ENCODE assay signal across 23 cellular contexts in genomic region chr22:33576205-33576604, GRCh38.
DNase-seq lines count a peak whose midpoint lies in the region; ATAC-seq, FAIRE-seq and TF ChIP-seq lines count a peak whose summit lies in the region.
"Had no signal": no experiment of that assay in that cellular context is flagged by ENCODE, and none has a peak within 500 bp of the region (broad histone marks: within the 10 kb centered on the region; RNA-seq: fewer than 3 reads in every experiment).

No MANE protein-coding gene starts in this region.

- in situ Hi-C loops in GM13977 (cut with MboI; ENCODE audit: low pct_unique_long_range_greater_than_20kb, low sequenced_read_pairs, unreplicated experiment) = loop anchor here (5.0 to 10.0 kb wide), 2 partner anchors 59 to 271 kb away; no protein-coding TSS in a partner anchor

- ATAC-seq in activated B cell treated with CpG ODN at 0.5 μM for 24 hours (ENCODE audit: low read depth) (peak; percentile 33), memory B cell (ENCODE audit: low read depth) (peak; percentile 20), foreskin keratinocyte (no peak)
- ATAC-seq: Right ventricle myocardium inferior, SK-N-SH treated with all-trans-retinoic acid at 6 μM for 48 hours had no signal

- no peak for TF ChIP-seq CTCF in activated B cell treated with CpG ODN at 0.5 μM for 24 hours (IDR thresholded peaks at IDR 0.05)
- TF ChIP-seq CTCF in foreskin keratinocyte (conservative IDR thresholded peaks at IDR 0.05) = no peak
- TF ChIP-seq CTCF in GM13977 (IDR thresholded peaks at IDR 0.05; ENCODE audit: extremely low read depth, insufficient read depth, missing control alignments) = no peak

- TF ChIP-seq POLR2A in GM12891 (IDR thresholded peaks at IDR 0.05; ENCODE audit: low read depth, low read length) = no peak

- H3K27me3 Mint-ChIP-seq in activated B cell treated with CpG ODN at 0.5 μM for 24 hours (no peaks in the 10 kb centered on the region), memory B cell (peaks cover 2% of the 10 kb centered on the region)
- no peaks in the 10 kb centered on the region for H3K27me3 Mint-ChIP-seq in activated CD4-positive, alpha-beta memory T cell treated with anti-CD3 and anti-CD28 coated beads for 36 hours

- intact Hi-C loops in activated B cell treated with CpG ODN at 0.5 μM for 24 hours (cut with micrococcal nuclease) = no loop called here
- intact Hi-C loops in activated CD4-positive, alpha-beta memory T cell treated with anti-CD3 and anti-CD28 coated beads for 36 hours (cut with micrococcal nuclease) = no loop called here

- DNase-seq in GM12891 (ENCODE audit: insufficient read length, low spot score) (no peak), activated B cell treated with CpG ODN at 0.5 μM for 24 hours (no peak), memory B cell (ENCODE audit: low spot score in 2 of 2) (no peak), NCI-H1694 (lab: John Stamatoyannopoulos, UW) (no peak), foreskin keratinocyte (no peak), GM13977 (ENCODE audit: low spot score) (no peak)
- DNase-seq in activated CD4-positive, alpha-beta memory T cell treated with anti-CD3 and anti-CD28 coated beads for 36 hours = no peak
- DNase-seq: Calu3, DMS79 treated with DMSO at 0.1 percent for 48 hours, GOT3, HFFc6, Karpas-422, NCI-H1092 treated with DMSO at 0.1 percent for 48 hours, NCI-H1436, NCI-H187 treated with DMSO at 0.1 percent for 48 hours, NCI-H2171 treated with DMSO at 0.1 percent for 48 hours, NCI-H524 treated with DMSO at 0.1 percent for 48 hours, NCI-H774, PC-9, SJCRH30 had no signal

- H3K4me3 Mint-ChIP-seq in activated B cell treated with CpG ODN at 0.5 μM for 24 hours = no peak overlapping the region
- peak overlapping the region; percentile 15 for H3K4me3 Mint-ChIP-seq in memory B cell
- no peak overlapping the region for H3K4me3 Mint-ChIP-seq in activated CD4-positive, alpha-beta memory T cell treated with anti-CD3 and anti-CD28 coated beads for 36 hours
- H3K4me3 Mint-ChIP-seq: HFFc6 had no signal

- no peaks in the 10 kb centered on the region for H3K36me3 Mint-ChIP-seq in activated B cell treated with CpG ODN at 0.5 μM for 24 hours (ENCODE audit: low read depth)
- peaks cover 2% of the 10 kb centered on the region for H3K36me3 Mint-ChIP-seq in memory B cell
- no peaks in the 10 kb centered on the region for H3K36me3 Mint-ChIP-seq in activated CD4-positive, alpha-beta memory T cell treated with anti-CD3 and anti-CD28 coated beads for 36 hours

- POLR2A ChIA-PET in activated B cell treated with CpG ODN at 0.5 μM for 24 hours (lab: Charles Lee) = interaction anchor here (0.6 to 1.9 kb wide), 5 partner anchors 29 to 1172 kb away, joined by 3 to 5 read pairs (median 5); no protein-coding TSS in a partner anchor
- POLR2A ChIA-PET in activated CD4-positive, alpha-beta memory T cell treated with anti-CD3 and anti-CD28 coated beads for 36 hours (lab: Charles Lee) = no interaction called here

- H3K4me1 Mint-ChIP-seq in activated B cell treated with CpG ODN at 0.5 μM for 24 hours (peaks cover 86% of the 10 kb centered on the region), memory B cell (peaks cover 58% of the 10 kb centered on the region)
- H3K4me1 Mint-ChIP-seq in activated CD4-positive, alpha-beta memory T cell treated with anti-CD3 and anti-CD28 coated beads for 36 hours (ENCODE audit: low read depth) = no peaks in the 10 kb centered on the region

- H3K27ac Mint-ChIP-seq in activated B cell treated with CpG ODN at 0.5 μM for 24 hours = peak overlapping the region; percentile 8
- peak overlapping the region; percentile 19 for H3K27ac Mint-ChIP-seq in memory B cell
- no peak overlapping the region for H3K27ac Mint-ChIP-seq in activated CD4-positive, alpha-beta memory T cell treated with anti-CD3 and anti-CD28 coated beads for 36 hours
- H3K27ac Mint-ChIP-seq: HFFc6 had no signal

- H3K27me3 ChIP-seq in foreskin keratinocyte = no peaks in the 10 kb centered on the region
- H3K27me3 ChIP-seq: SJCRH30 had no signal

- no peak overlapping the region for H3K27ac ChIP-seq in foreskin keratinocyte
- H3K27ac ChIP-seq: PC-9, SJCRH30 had no signal

- H3K4me1 ChIP-seq in foreskin keratinocyte = no peaks in the 10 kb centered on the region
- H3K4me1 ChIP-seq: HAP-1, SJCRH30 had no signal

- FAIRE-seq in GM12891 (lab: Jason Lieb, UNC) = peak; percentile 59

- CTCF ChIA-PET in activated B cell treated with CpG ODN at 0.5 μM for 24 hours (lab: Charles Lee) = interaction anchor here (1.0 to 2.6 kb wide), 4 partner anchors 56 to 558 kb away, joined by 3 to 22 read pairs (median 4); no protein-coding TSS in a partner anchor
- CTCF ChIA-PET in activated CD4-positive, alpha-beta memory T cell treated with anti-CD3 and anti-CD28 coated beads for 36 hours (lab: Charles Lee) = no interaction called here

- H3K9me3 Mint-ChIP-seq in activated B cell treated with CpG ODN at 0.5 μM for 24 hours (no peaks in the 10 kb centered on the region), memory B cell (no peaks in the 10 kb centered on the region)
- no peaks in the 10 kb centered on the region for H3K9me3 Mint-ChIP-seq in activated CD4-positive, alpha-beta memory T cell treated with anti-CD3 and anti-CD28 coated beads for 36 hours

TF ChIP-seq in GM12891, 5 proteins besides CTCF, POLR2A, EP300 and RAD21:
- TF ChIP-seq PAX5 (IDR thresholded peaks at IDR 0.05; ENCODE audit: insufficient read depth, low read length, severe bottlenecking) (no peak), POU2F2 (IDR thresholded peaks at IDR 0.05; ENCODE audit: low read depth, low read length) (no peak), POLR2AphosphoS5 (IDR thresholded peaks at IDR 0.05; ENCODE audit: low read depth, low read length) (no peak), SPI1 (IDR thresholded peaks at IDR 0.05; ENCODE audit: low read depth, low read length) (no peak), TAF1 (IDR thresholded peaks at IDR 0.05; ENCODE audit: low read depth, low read length) (no peak)
